ENCODE assay signal across 8 cellular contexts in the genomic region with DNA sequence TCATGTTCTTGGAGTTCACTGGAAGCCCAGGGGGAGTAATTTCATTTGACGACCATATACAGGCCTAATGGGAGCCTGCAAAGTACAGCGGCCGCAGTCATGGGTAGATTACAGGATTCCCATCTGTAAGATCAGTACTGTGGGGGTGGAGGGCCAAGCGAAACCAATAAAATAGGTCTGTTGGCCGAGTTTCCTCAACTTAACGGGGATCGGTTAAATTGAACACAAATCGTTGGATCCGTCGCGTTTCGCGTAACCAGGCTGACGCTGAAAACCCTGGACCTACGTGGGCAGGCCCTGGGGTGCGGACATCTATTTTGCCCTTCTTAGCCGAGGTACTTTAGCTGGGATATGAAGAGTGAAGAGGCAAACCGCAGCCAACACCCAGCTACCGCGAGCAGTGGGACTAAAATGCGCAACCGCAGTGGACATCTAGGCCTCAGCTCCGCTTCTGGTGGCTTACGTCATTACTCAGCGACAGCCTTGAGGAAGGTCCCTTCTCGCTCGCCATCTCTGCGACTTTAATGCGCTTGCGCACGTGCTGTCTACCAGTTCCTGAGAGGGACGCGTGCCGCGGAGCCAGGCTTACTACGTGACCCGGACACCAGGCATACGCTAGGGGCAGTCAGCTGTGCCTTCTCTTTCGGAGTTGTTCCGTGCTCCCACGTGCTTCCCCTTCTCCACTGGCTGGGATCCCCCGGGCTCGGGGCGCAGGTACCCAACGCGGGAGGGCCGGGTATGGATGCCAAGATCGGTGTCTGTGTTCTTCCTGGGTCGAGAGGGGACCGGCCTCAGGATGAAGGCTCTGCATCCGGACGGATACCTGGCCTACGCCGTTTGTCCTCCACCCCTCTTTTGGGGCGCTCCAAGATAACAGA. TPM values are rescaled to one million over a fixed set of nuclear protein-coding genes. Genes with fewer than 3 reads are reported as not detected.
DNase-seq lines count a peak whose midpoint lies in the region; ATAC-seq, FAIRE-seq and TF ChIP-seq lines count a peak whose summit lies in the region.

A gene (plus strand): TSS at position 551 of the 878 bp plus-strand sequence. CDS start 2,597 bp downstream, outside the sequence.

- no peak within 1 kb of the TSS for H2BK15ac ChIP-seq in IMR-90 (ENCODE audit: low read depth, low read length)

- DNase-seq in DMS153 (lab: John Stamatoyannopoulos, UW) (peak; percentile 98), IMR-90 (peak; percentile 99), OCI-LY7 (ENCODE audit: low spot score) (peak; percentile 99), activated T-cell treated with anti-CD3 and anti-CD28 coated beads for 1 hour (ENCODE audit: low read depth) (peak; percentile 91), endothelial cell of umbilical vein (ENCODE audit: low read depth, low spot score) (peak; percentile 99), middle frontal gyrus (ENCODE audit: extremely low spot score, low spot score) (peak; percentile 96)
- peak; percentile 84 to 96 for DNase-seq in stimulated activated CD8-positive, alpha-beta memory T cell treated with anti-CD3 and anti-CD28 coated beads, Interleukin-2, amount 100 ng/mL, for 48 hours (ENCODE audit: low read depth in 2 of 2)

- no peak within 1 kb of the TSS for H2BK20ac ChIP-seq in IMR-90 (ENCODE audit: low read depth, low read length)

- CTCF ChIA-PET in IMR-90 (lab: Yijun Ruan, JAX) (interaction anchor here (0.7 kb wide), 1 partner anchor 7 kb away, joined by 3 read pairs; no protein-coding TSS in a partner anchor), OCI-LY7 (lab: Charles Lee; ENCODE audit: unreplicated experiment) (interaction anchor here (1.0 kb wide), 1 partner anchor 52 kb away, joined by 3 read pairs; no protein-coding TSS in a partner anchor), endothelial cell of umbilical vein (lab: Charles Lee) (interaction anchor here (1.1 to 2.0 kb wide), 3 partner anchors 107 to 297 kb away, joined by 3 to 11 read pairs (median 3); no protein-coding TSS in a partner anchor)

- H3K9me3 ChIP-seq in IMR-90 (ENCODE audit: control insufficient read depth, insufficient read depth, low read length) (no peaks in the 10 kb centered on the region), OCI-LY7 (ENCODE audit: low read length) (no peaks in the 10 kb centered on the region), endothelial cell of umbilical vein (replicated peaks; ENCODE audit: control insufficient read depth, insufficient read depth, low read length) (no peaks in the 10 kb centered on the region)

- peak within 1 kb of the TSS; percentile 99 for H3K14ac ChIP-seq in IMR-90 (replicated peaks; ENCODE audit: low read depth, low read length)

- TF ChIP-seq RAD21 in IMR-90 (IDR thresholded peaks at IDR 0.05; ENCODE audit: low read length) = no peak

- TF ChIP-seq CTCF in IMR-90 (conservative IDR thresholded peaks at IDR 0.05; ENCODE audit: low read depth, low read length) (no peak; the same call in 1 of the 2 replicates), OCI-LY7 (conservative IDR thresholded peaks at IDR 0.05; ENCODE audit: low read length) (0 out of 2 replicates have a peak, but pooled peaks have one; percentile 20), endothelial cell of umbilical vein (IDR thresholded peaks at IDR 0.05; ENCODE audit: extremely low read depth in 1 of 2, insufficient read depth in 1 of 2, low read depth in 1 of 2, low read length in 2 of 2) (peak in 1 of 2 donors; percentile 16)

- peak within 1 kb of the TSS; percentile 78 for H3K27ac ChIP-seq in IMR-90 (ENCODE audit: insufficient read depth, low read length)
- peak within 1 kb of the TSS; percentile 86 for H3K27ac ChIP-seq in OCI-LY7 (ENCODE audit: low read depth, low read length, poor library complexity, severe bottlenecking)
- H3K27ac ChIP-seq in endothelial cell of umbilical vein (ENCODE audit: insufficient read depth, low read depth, low read length) = peak within 1 kb of the TSS; percentile 44

- H4K8ac ChIP-seq in IMR-90 (ENCODE audit: low read depth in 2 of 2, low read length in 2 of 2) = peak within 1 kb of the TSS; percentile 81 to 100

- in situ Hi-C loops in IMR-90 (cut with MboI; ENCODE audit: low sequenced_read_pairs) = no loop called here

- POLR2A ChIA-PET in IMR-90 (lab: Charles Lee; ENCODE audit: unreplicated experiment) (interaction anchor here (0.9 kb wide), 1 partner anchor 10 kb away, joined by 4 read pairs; no protein-coding TSS in a partner anchor), OCI-LY7 (lab: Charles Lee) (interaction anchor here (0.6 to 3.5 kb wide), 13 partner anchors 10 to 1621 kb away, joined by 3 to 17 read pairs (median 5); a partner anchor contains a TSS), endothelial cell of umbilical vein (lab: Charles Lee) (interaction anchor here (0.5 to 1.0 kb wide), 2 partner anchors 28 to 38 kb away, joined by 3 to 4 read pairs; no protein-coding TSS in a partner anchor)

- peak within 1 kb of the TSS; percentile 79 for H3K4me2 ChIP-seq in IMR-90 (ENCODE audit: low read depth, low read length)
- peak within 1 kb of the TSS; percentile 90 for H3K4me2 ChIP-seq in OCI-LY7 (ENCODE audit: low read length)
- H3K4me2 ChIP-seq in endothelial cell of umbilical vein (ENCODE audit: insufficient read depth, low read length) = peak within 1 kb of the TSS; percentile 88

- peaks cover 47% of the 10 kb centered on the region for H3K79me2 ChIP-seq in OCI-LY7 (ENCODE audit: insufficient read depth, low read depth, low read length)
- H3K79me2 ChIP-seq in endothelial cell of umbilical vein (ENCODE audit: control insufficient read depth, insufficient read depth, low read length) = peaks cover 32% of the 10 kb centered on the region

- H2AK5ac ChIP-seq in IMR-90 (ENCODE audit: low read depth, low read length) = peak within 1 kb of the TSS; percentile 88

- peak within 1 kb of the TSS; percentile 44 for H3K18ac ChIP-seq in IMR-90 (ENCODE audit: low read depth, low read length)

- peak within 1 kb of the TSS; percentile 99 for H3K4ac ChIP-seq in IMR-90 (ENCODE audit: low read depth, low read length)

- no TSS peak for BruUV-seq in IMR-90 (replicated peaks; lab: Mats Ljungman, UMichigan)
- TSS peak; percentile 100 for BruUV-seq in OCI-LY7 (replicated peaks; lab: Mats Ljungman, UMichigan)
- TSS peak; percentile 100 for BruUV-seq in endothelial cell of umbilical vein (replicated peaks; lab: Mats Ljungman, UMichigan)

- H4K5ac ChIP-seq in IMR-90 (ENCODE audit: low read depth, low read length) = peak within 1 kb of the TSS; percentile 87

- H2AFZ ChIP-seq in IMR-90 (replicated peaks; ENCODE audit: low read length, poor library complexity) (peak within 1 kb of the TSS; percentile 96), OCI-LY7 (ENCODE audit: low read length) (peak within 1 kb of the TSS; percentile 65; the same call in 1 of the 2 replicates), endothelial cell of umbilical vein (ENCODE audit: low read depth, low read length) (peak within 1 kb of the TSS; percentile 4)

- peak within 1 kb of the TSS; percentile 91 for H2BK5ac ChIP-seq in IMR-90 (ENCODE audit: low read depth, low read length, poor library complexity, severe bottlenecking)

- ATAC-seq in GM21528 (IDR thresholded peaks at IDR 0.05; ENCODE audit: low FRiP score, unreplicated experiment) = peak; percentile 89
- peak; percentile 89 for ATAC-seq in IMR-90 (ENCODE audit: low read depth)

- peak within 1 kb of the TSS; percentile 90 for H4K91ac ChIP-seq in IMR-90 (ENCODE audit: insufficient read depth, low read depth, low read length)

- peak within 1 kb of the TSS; percentile 62 for H3K4me3 ChIP-seq in IMR-90 (ENCODE audit: insufficient read depth, low read depth, low read length)
- peak within 1 kb of the TSS; percentile 88 for H3K4me3 ChIP-seq in OCI-LY7 (ENCODE audit: low read depth, low read length, poor library complexity, severe bottlenecking)
- H3K4me3 ChIP-seq in endothelial cell of umbilical vein (replicated peaks in 1 of 3; ENCODE audit: insufficient read depth in 1 of 3, low read depth in 1 of 3, low read length in 3 of 3) = peak within 1 kb of the TSS; percentile 27 to 79 (median 71)

- H3K27me3 ChIP-seq in IMR-90 (ENCODE audit: control insufficient read depth, insufficient read depth, low read length) = no peaks in the 10 kb centered on the region
- no peaks in the 10 kb centered on the region for H3K27me3 ChIP-seq in endothelial cell of umbilical vein (ENCODE audit: control insufficient read depth in 2 of 2, insufficient read depth in 2 of 2, low read length in 2 of 2)

- WGBS in IMR-90 (ENCODE audit: extremely low coverage in 2 of 2, insufficient read length in 1 of 2), 2 experiments = 0% methylated on average over 24 of the region's 55 CpGs; no CpG with 5 or more reads in 1 of the 2 experiments

- H2BK120ac ChIP-seq in IMR-90 (ENCODE audit: low read depth, low read length) = peak within 1 kb of the TSS; percentile 67

- H4K20me1 ChIP-seq in IMR-90 (ENCODE audit: insufficient read depth, low read length) = no peaks in the 10 kb centered on the region; the same call in 1 of the 2 replicates
- no peaks in the 10 kb centered on the region for H4K20me1 ChIP-seq in OCI-LY7 (ENCODE audit: insufficient read depth, low read length)
- no peaks in the 10 kb centered on the region for H4K20me1 ChIP-seq in endothelial cell of umbilical vein (replicated peaks; ENCODE audit: control insufficient read depth, extremely low read depth, insufficient read depth, low read length)

- dilution Hi-C loops in IMR-90 (cut with HindIII; ENCODE audit: low sequenced_read_pairs, unreplicated experiment) (no loop called here), endothelial cell of umbilical vein (cut with MboI; ENCODE audit: extremely low pct_ligation_motif_present, low sequenced_read_pairs) (no loop called here)

- TF ChIP-seq POLR2A in IMR-90 (IDR thresholded peaks at IDR 0.05; ENCODE audit: low read depth, low read length) = peak; percentile 80
- TF ChIP-seq POLR2A in endothelial cell of umbilical vein (IDR thresholded peaks at IDR 0.05; ENCODE audit: low read depth, low read length) = peak; percentile 99

- no peaks in the 10 kb centered on the region for H3K9me2 ChIP-seq in OCI-LY7 (ENCODE audit: insufficient read depth, low read length)

- H3K9ac ChIP-seq in IMR-90 (ENCODE audit: low read depth, low read length) (peak within 1 kb of the TSS; percentile 88), endothelial cell of umbilical vein (replicated peaks; ENCODE audit: extremely low read depth, insufficient read depth, low read length) (peak within 1 kb of the TSS; percentile 85)

- intact Hi-C loops in IMR-90 (cut with micrococcal nuclease) = loop anchor here (1.0 to 2.0 kb wide), 2 partner anchors 54 to 109 kb away; a partner anchor contains a TSS
- intact Hi-C loops in OCI-LY7 (cut with micrococcal nuclease; ENCODE audit: unreplicated experiment) = loop anchor here (1.0 to 5.0 kb wide), 4 partner anchors 40 to 254 kb away; a partner anchor contains a TSS
- intact Hi-C loops in endothelial cell of umbilical vein (cut with micrococcal nuclease) = loop anchor here (1.0 to 2.0 kb wide), 3 partner anchors 54 to 253 kb away; a partner anchor contains a TSS

- H3K56ac ChIP-seq in IMR-90 (ENCODE audit: extremely low read depth, insufficient read depth, low read length) = peak within 1 kb of the TSS; percentile 86

- H3K36me3 ChIP-seq in IMR-90 (ENCODE audit: control insufficient read depth, insufficient read depth, low read length) (peaks cover 10% of the 10 kb centered on the region), OCI-LY7 (ENCODE audit: insufficient read depth, low read length) (peaks cover 62% of the 10 kb centered on the region), endothelial cell of umbilical vein (ENCODE audit: control insufficient read depth in 2 of 2, extremely low read depth in 1 of 2, insufficient read depth in 2 of 2, low read length in 2 of 2) (peaks cover 4 to 6% of the 10 kb centered on the region in 2 experiments)

- H3K4me1 ChIP-seq in IMR-90 (ENCODE audit: control insufficient read depth, insufficient read depth, low read length) (peaks cover 2% of the 10 kb centered on the region; the same call in 1 of the 2 replicates), OCI-LY7 (ENCODE audit: insufficient read depth, low read length, poor library complexity, severe bottlenecking) (peaks cover 47% of the 10 kb centered on the region), endothelial cell of umbilical vein (ENCODE audit: control insufficient read depth, extremely low read depth, insufficient read depth, low read length) (peaks cover 19% of the 10 kb centered on the region)

- peak within 1 kb of the TSS; percentile 95 for H3K23ac ChIP-seq in IMR-90 (ENCODE audit: low read depth, low read length)

- H3K9me1 ChIP-seq in IMR-90 (ENCODE audit: insufficient read depth, low read length) = no peaks in the 10 kb centered on the region
- H3K9me1 ChIP-seq in endothelial cell of umbilical vein (replicated peaks; ENCODE audit: control insufficient read depth, extremely low read depth, insufficient read depth, low read length) = no peaks in the 10 kb centered on the region

- peak; percentile 96 for FAIRE-seq in endothelial cell of umbilical vein (lab: Jason Lieb, UNC)

- peak within 1 kb of the TSS; percentile 97 for H2AK9ac ChIP-seq in IMR-90 (replicated peaks; ENCODE audit: low read depth, low read length, poor library complexity)

- H3K79me1 ChIP-seq in IMR-90 (ENCODE audit: low read depth in 1 of 2, low read length in 2 of 2) = peaks cover 8 to 38% of the 10 kb centered on the region in 2 experiments

RNA-seq across cellular contexts. Expression of the gene that starts here (rescaled TPM):
- total RNA-seq in IMR-90 (2012; rRNA removed) = 31.9 and 34.8 TPM in 2 replicates
- polyA plus RNA-seq in IMR-90 (2012; rRNA removed) = 28.0 and 28.1 TPM in 2 replicates
- 13.6 and 19.4 TPM in 2 replicates for polyA plus RNA-seq in IMR-90 (2012; cell fraction: cytosol; rRNA removed)
- 37.8 and 53.4 TPM in 2 replicates for polyA plus RNA-seq in IMR-90 (2012; cell fraction: nucleus; rRNA removed; ENCODE audit: low replicate concordance)
- total RNA-seq in OCI-LY7 (2014; rRNA removed; shearing (Covaris generic)) = 62.5 and 64.9 TPM in 2 replicates
- total RNA-seq in OCI-LY7 (2022) = 94.2 and 120 TPM in 2 replicates
- 54.9 and 57.6 TPM in 2 replicates for total RNA-seq in endothelial cell of umbilical vein
- 32.0 and 33.6 TPM in 2 replicates for polyA plus RNA-seq in endothelial cell of umbilical vein
- polyA plus RNA-seq in endothelial cell of umbilical vein (2011; cell fraction: cytosol; rRNA removed) = 24.8 and 32.2 TPM in 2 replicates
- polyA plus RNA-seq in endothelial cell of umbilical vein (2011; cell fraction: nucleus; rRNA removed) = 64.4 and 66.9 TPM in 2 replicates
- 37.2 and 46.0 TPM in 2 replicates for polyA plus RNA-seq in endothelial cell of umbilical vein (2012)
- 56.2 and 58.4 TPM in 2 replicates for polyA minus RNA-seq in endothelial cell of umbilical vein
- polyA minus RNA-seq in endothelial cell of umbilical vein (2011; cell fraction: cytosol; rRNA and poly(A)+ RNA removed) = 72.7 TPM
- 38.5 and 49.7 TPM in 2 replicates for polyA minus RNA-seq in endothelial cell of umbilical vein (2011; cell fraction: nucleus; rRNA and poly(A)+ RNA removed)

Comparison
In these comparisons a context has a peak if more than half of its experiments do, and no peak if none do; other contexts are left out.
1. Peak in every context shown above with its lines: DNase-seq, ATAC-seq, H3K4me3 ChIP-seq and H3K27ac ChIP-seq.
2. H2AFZ ChIP-seq: peak in every context shown above with its lines; median percentile 96 in IMR-90; 65 in OCI-LY7; 4 in endothelial cell of umbilical vein.